Comparison of ENCODE assay signal across 8 cellular contexts in the genomic region with DNA sequence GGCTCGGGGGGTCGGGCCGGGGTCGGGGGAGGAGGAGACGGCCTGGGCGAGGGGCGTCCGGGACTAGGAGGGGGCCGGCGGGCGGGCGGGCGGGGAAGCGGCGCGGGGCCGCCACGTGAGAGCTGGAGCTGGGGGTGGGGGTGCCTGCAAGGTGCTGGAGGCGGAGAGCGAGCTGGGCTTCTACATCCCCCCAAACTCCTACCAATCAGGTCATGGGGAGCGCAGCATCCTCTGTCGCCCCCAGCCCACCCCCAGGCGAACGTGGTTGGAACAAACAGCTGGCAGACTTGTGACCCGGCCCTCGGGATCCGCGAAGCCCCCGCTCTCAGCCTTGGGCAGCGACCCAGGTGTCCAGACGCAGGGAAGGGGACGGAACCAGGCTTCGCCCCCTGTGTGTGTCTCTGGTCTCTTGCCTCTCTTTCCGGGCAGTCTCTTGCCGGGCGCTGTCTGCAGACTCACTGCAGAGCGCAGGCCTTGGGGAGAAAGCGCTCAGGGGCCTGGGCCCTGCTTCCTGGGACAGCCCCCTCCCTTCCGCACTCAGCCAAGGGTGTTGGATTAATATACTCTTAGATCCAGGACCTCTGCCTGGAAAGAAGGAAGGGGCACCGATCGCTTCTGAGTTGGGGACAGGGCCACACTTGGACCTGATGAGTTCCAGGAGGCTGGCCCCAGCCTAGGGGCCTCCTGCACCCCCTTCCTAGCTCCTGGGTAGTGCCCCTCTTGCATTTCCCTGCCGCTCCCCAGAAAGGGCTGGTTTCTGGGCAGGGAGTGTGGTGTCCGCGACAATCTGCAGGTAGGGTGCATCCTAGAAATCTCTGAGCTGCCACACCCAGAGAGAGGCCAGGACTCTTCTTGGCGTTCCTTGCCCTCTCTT. TPM values are rescaled to one million over a fixed set of nuclear protein-coding genes. Genes with fewer than 3 reads are reported as not detected.
A peak's percentile ranks its signal among the peaks of the same experiment; 100 is the strongest.
DNase-seq lines count a peak whose midpoint lies in the region; FAIRE-seq and TF ChIP-seq lines count a peak whose summit lies in the region.

No MANE protein-coding gene starts in this region.

- no peaks in the 10 kb centered on the region for H3K79me1 ChIP-seq in neuronal stem cell (ENCODE audit: low read depth, low read length)

- peak overlapping the region; percentile 16 for H2BK5ac ChIP-seq in neuronal stem cell (ENCODE audit: low read length)

- H2AK5ac ChIP-seq in neuronal stem cell (ENCODE audit: low read depth, low read length) = no peak overlapping the region

- H3F3A ChIP-seq in OCI-LY1 (ENCODE audit: insufficient read depth, low read length) = no peaks in the 10 kb centered on the region

- POLR2A ChIA-PET in BJ (lab: Charles Lee) = interaction anchor here (0.6 kb wide), 2 partner anchors 119 to 144 kb away, joined by 3 to 4 read pairs; no protein-coding TSS in a partner anchor

- no peaks in the 10 kb centered on the region for H3K27me3 ChIP-seq in BJ (ENCODE audit: control insufficient read depth, insufficient read depth, low read length)
- no peaks in the 10 kb centered on the region; the same call in none of the 2 replicates for H3K27me3 ChIP-seq in OCI-LY1 (ENCODE audit: insufficient read depth, low read length)
- no peaks in the 10 kb centered on the region for H3K27me3 ChIP-seq in neuronal stem cell (ENCODE audit: control insufficient read depth in 3 of 3, insufficient read depth in 3 of 3, low read depth in 1 of 3, low read length in 3 of 3)

- no peak for TF ChIP-seq POLR2A in GM12892 (IDR thresholded peaks at IDR 0.05; ENCODE audit: low read depth, low read length)

- no peaks in the 10 kb centered on the region for H4K20me1 ChIP-seq in OCI-LY1 (ENCODE audit: insufficient read depth, low read length)

- peak overlapping the region; percentile 73 for H3K18ac ChIP-seq in neuronal stem cell (ENCODE audit: low read length)

- H3K9me3 ChIP-seq in OCI-LY1 (ENCODE audit: low read length) = no peaks in the 10 kb centered on the region
- H3K9me3 ChIP-seq in neuronal stem cell (replicated peaks in 1 of 2; ENCODE audit: control insufficient read depth in 2 of 2, insufficient read depth in 1 of 2, low read depth in 1 of 2, low read length in 2 of 2) = no peaks in the 10 kb centered on the region

- H4K8ac ChIP-seq in neuronal stem cell (ENCODE audit: low read depth, low read length) = no peak overlapping the region

- H3K9me2 ChIP-seq in OCI-LY1 (ENCODE audit: low read depth, low read length) = no peaks in the 10 kb centered on the region

- no peaks in the 10 kb centered on the region for H3K79me2 ChIP-seq in OCI-LY1 (ENCODE audit: insufficient read depth, low read length)

- H3K9ac ChIP-seq in OCI-LY1 (ENCODE audit: low read length) = no peak overlapping the region
- H3K9ac ChIP-seq in neuronal stem cell (ENCODE audit: low read depth, low read length, poor library complexity) = peak overlapping the region; percentile 82

- H3K27ac ChIP-seq in OCI-LY1 (ENCODE audit: low read depth, low read length, poor library complexity, severe bottlenecking) (no peak overlapping the region), neuronal stem cell (replicated peaks; ENCODE audit: low read length) (no peak overlapping the region)

- DNase-seq in BJ (ENCODE audit: low read depth) (no peak), fibroblast of mammary gland (ENCODE audit: low read depth) (no peak), neuronal stem cell (ENCODE audit: low spot score) (no peak), G401 (ENCODE audit: low spot score) (no peak), cortex of kidney (lab: John Stamatoyannopoulos, UW) (no peak), DMS53 (lab: John Stamatoyannopoulos, UW) (no peak), GM12892 (ENCODE audit: insufficient read length) (no peak)

- H3K23ac ChIP-seq in neuronal stem cell (ENCODE audit: low read depth, low read length, poor library complexity) = peak overlapping the region; percentile 48

- peak overlapping the region; percentile 51 for H2BK15ac ChIP-seq in neuronal stem cell (ENCODE audit: low read length)

- in situ Hi-C loops in G401 (cut with HindIII; ENCODE audit: low sequenced_read_pairs) = no loop called here

- no peak for FAIRE-seq in GM12892 (lab: Jason Lieb, UNC)

- TF ChIP-seq CTCF in BJ (IDR thresholded peaks at IDR 0.05; ENCODE audit: insufficient read depth, low read depth, low read length) (no peak), OCI-LY1 (IDR thresholded peaks at IDR 0.05; ENCODE audit: low read length) (no peak), fibroblast of mammary gland (conservative IDR thresholded peaks at IDR 0.05; ENCODE audit: control insufficient read depth, insufficient read depth, low read depth, low read length) (no peak)

- H2AFZ ChIP-seq in OCI-LY1 (ENCODE audit: low read length) = no peak overlapping the region
- H2AFZ ChIP-seq in neuronal stem cell (ENCODE audit: low read length) = peak overlapping the region; percentile 95

- H3K14ac ChIP-seq in neuronal stem cell (ENCODE audit: low read length) = peak overlapping the region; percentile 26

- no peak overlapping the region for H2BK12ac ChIP-seq in neuronal stem cell (ENCODE audit: low read length)

- H3K4me1 ChIP-seq in OCI-LY1 (ENCODE audit: insufficient read depth, low read length, severe bottlenecking) (peaks cover 7% of the 10 kb centered on the region), neuronal stem cell (ENCODE audit: control insufficient read depth in 2 of 2, insufficient read depth in 1 of 2, low read depth in 1 of 2, low read length in 2 of 2) (peaks cover 13 to 18% of the 10 kb centered on the region in 2 donors)

- H3K4me2 ChIP-seq in OCI-LY1 (ENCODE audit: low read length) (peak overlapping the region; percentile 56; the same call in 1 of the 2 replicates), neuronal stem cell (ENCODE audit: insufficient read depth, low read length, poor library complexity, severe bottlenecking) (peak overlapping the region; percentile 78)

- no peak overlapping the region for H3K4ac ChIP-seq in neuronal stem cell (ENCODE audit: low read length)

- H3K36me3 ChIP-seq in BJ (ENCODE audit: control insufficient read depth, insufficient read depth, low read length) = peaks cover 1% of the 10 kb centered on the region; the same call in 1 of the 2 replicates
- H3K36me3 ChIP-seq in OCI-LY1 (ENCODE audit: insufficient read depth, low read length) = no peaks in the 10 kb centered on the region
- H3K36me3 ChIP-seq in neuronal stem cell (replicated peaks in 1 of 2; ENCODE audit: control insufficient read depth in 2 of 2, insufficient read depth in 2 of 2, low read length in 2 of 2) = peaks cover 0 to 5% of the 10 kb centered on the region in 2 donors

- WGBS in neuronal stem cell (ENCODE audit: extremely low coverage in 2 of 2, insufficient read length in 2 of 2, insufficient replicate concordance in 1 of 2), 2 donors = no CpG with 5 or more reads among the region's 45 CpGs

- no peak overlapping the region for H4K91ac ChIP-seq in neuronal stem cell (ENCODE audit: low read depth, low read length, poor library complexity)

- peak overlapping the region; percentile 59 for H3K4me3 ChIP-seq in BJ (ENCODE audit: low read depth, low read length)
- H3K4me3 ChIP-seq in OCI-LY1 (ENCODE audit: low read depth, low read length, poor library complexity, severe bottlenecking) = peak overlapping the region; percentile 57
- H3K4me3 ChIP-seq in fibroblast of mammary gland (ENCODE audit: control insufficient read depth, low read depth, low read length) = peak overlapping the region; percentile 37
- H3K4me3 ChIP-seq in neuronal stem cell (ENCODE audit: low read length in 2 of 2) = peak overlapping the region; percentile 79 to 86

- H2BK120ac ChIP-seq in neuronal stem cell (ENCODE audit: low read depth, low read length) = no peak overlapping the region

- CTCF ChIA-PET in BJ (lab: Yijun Ruan, JAX) = interaction anchor here (0.8 to 5.6 kb wide), 3 partner anchors 15 to 119 kb away, joined by 4 to 27 read pairs (median 9); no protein-coding TSS in a partner anchor

RNA-seq across cellular contexts. Expression of a gene that starts 0.7 kb away (rescaled TPM):
- polyA plus RNA-seq in BJ (2011; rRNA removed) = 3.2 and 4.5 TPM in 2 replicates
- polyA minus RNA-seq in BJ (2011; rRNA and poly(A)+ RNA removed) = 4.1 and 8.4 TPM in 2 replicates
- 20.8 TPM for polyA plus RNA-seq in neuronal stem cell (2013, experiment 1 of 2)
- polyA plus RNA-seq in neuronal stem cell (2013, experiment 2 of 2) = 20.9 TPM
- total RNA-seq in G401 (2014; rRNA removed; shearing (Covaris generic)) = 18.4 and 19.5 TPM in 2 replicates
- not detected for polyA plus RNA-seq in GM12892 (2012; ENCODE audit: missing spikeins)

RNA-seq across cellular contexts. Expression of a gene that starts 20.9 kb away (rescaled TPM):
- not detected in 2 replicates for polyA plus RNA-seq in BJ (2011; rRNA removed)
- not detected in 2 replicates for polyA minus RNA-seq in BJ (2011; rRNA and poly(A)+ RNA removed)
- polyA plus RNA-seq in neuronal stem cell (2013, experiment 1 of 2) = 0.15 TPM
- polyA plus RNA-seq in neuronal stem cell (2013, experiment 2 of 2) = 0.19 TPM
- total RNA-seq in G401 (2014; rRNA removed; shearing (Covaris generic)) = not detected in 2 replicates
- polyA plus RNA-seq in GM12892 (2012; ENCODE audit: missing spikeins) = not detected

RNA-seq across cellular contexts. Expression of a gene that starts 28.5 kb away (rescaled TPM):
- polyA plus RNA-seq in BJ (2011; rRNA removed) = not detected in 2 replicates
- not detected in 2 replicates for polyA minus RNA-seq in BJ (2011; rRNA and poly(A)+ RNA removed)
- 0.24 TPM for polyA plus RNA-seq in neuronal stem cell (2013, experiment 1 of 2)
- polyA plus RNA-seq in neuronal stem cell (2013, experiment 2 of 2) = 0.32 TPM
- not detected in 2 replicates for total RNA-seq in G401 (2014; rRNA removed; shearing (Covaris generic))
- polyA plus RNA-seq in GM12892 (2012; ENCODE audit: missing spikeins) = not detected
